ENCODE assay signal across 8 cellular contexts in the genomic region with DNA sequence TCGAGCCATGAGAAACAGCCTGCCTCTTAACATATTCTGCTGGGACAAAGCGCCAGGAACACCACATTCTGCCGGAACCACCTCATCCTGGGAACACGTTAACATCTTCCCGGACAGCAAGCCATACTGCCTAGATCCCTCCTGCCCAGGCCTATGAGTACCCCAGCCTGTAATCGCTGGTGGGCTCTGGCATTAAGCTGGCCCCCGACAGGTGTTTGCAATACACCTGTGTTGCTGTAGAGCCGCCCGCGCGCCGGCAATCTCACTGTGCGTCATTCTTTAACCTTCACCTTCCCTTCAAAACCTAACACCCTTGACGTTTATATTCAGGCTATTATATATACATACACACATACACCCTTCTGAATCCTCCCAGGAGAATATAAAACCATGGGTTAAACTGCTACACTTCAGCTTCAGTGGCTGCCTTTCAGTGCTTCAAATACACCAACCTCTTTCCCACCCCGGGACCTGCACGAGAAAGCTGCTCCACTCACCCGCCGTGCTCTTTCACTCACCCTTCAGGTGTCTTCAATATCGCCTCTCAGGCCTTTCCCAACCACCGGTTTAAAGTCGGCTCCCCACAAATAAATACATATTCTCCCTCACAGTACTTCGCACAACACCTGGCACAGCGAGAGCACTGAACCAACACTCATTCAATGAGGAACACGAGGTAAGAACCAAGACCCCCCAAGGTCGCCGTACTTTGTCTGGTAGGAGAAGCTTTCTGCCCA. TPM values are rescaled to one million over a fixed set of nuclear protein-coding genes. Genes with fewer than 3 reads are reported as not detected.
DNase-seq lines count a peak whose midpoint lies in the region; ATAC-seq and TF ChIP-seq lines count a peak whose summit lies in the region.

No MANE protein-coding gene starts in this region.

- H3K4me1 ChIP-seq in GM23248 (ENCODE audit: insufficient read depth) = peaks cover 8% of the 10 kb centered on the region; the same call in 1 of the 2 replicates
- H3K4me1 ChIP-seq in RWPE2 (ENCODE audit: insufficient read depth, poor library complexity, severe bottlenecking) = peaks cover 3% of the 10 kb centered on the region
- peaks cover 35% of the 10 kb centered on the region for H3K4me1 ChIP-seq in psoas muscle

- peak overlapping the region; percentile 90 for H3K4me2 ChIP-seq in GM23248 (ENCODE audit: unreplicated experiment)

- DNase-seq in GM23248 (peak; percentile 27), RWPE2 (ENCODE audit: low spot score) (peak; percentile 47), fibroblast of pulmonary artery (ENCODE audit: low read depth) (no peak), psoas muscle (no peak), putamen (ENCODE audit: low spot score) (no peak)

- no peak overlapping the region for H3K27ac ChIP-seq in GM23248
- H3K27ac ChIP-seq in RWPE2 (ENCODE audit: poor library complexity, severe bottlenecking) = no peak overlapping the region
- no peak overlapping the region for H3K27ac ChIP-seq in psoas muscle

- TF ChIP-seq CTCF in RWPE2 (IDR thresholded peaks at IDR 0.05; ENCODE audit: poor library complexity, severe bottlenecking) (no peak), fibroblast of pulmonary artery (IDR thresholded peaks at IDR 0.05; ENCODE audit: low read length, missing control alignments) (no peak), psoas muscle (IDR thresholded peaks at IDR 0.05) (no peak)

- H3K27me3 ChIP-seq in GM23248 (replicated peaks; ENCODE audit: insufficient read depth) (no peaks in the 10 kb centered on the region), RWPE2 (ENCODE audit: insufficient read depth, poor library complexity, severe bottlenecking) (no peaks in the 10 kb centered on the region), psoas muscle (ENCODE audit: insufficient read depth in 3 of 3, low read length in 2 of 3) (no peaks in the 10 kb centered on the region)

- in situ Hi-C loops in GM23248 (cut with MboI) = no loop called here

- ATAC-seq in RWPE2 (ENCODE audit: low read depth) = peak; percentile 13; the same call in 2 of the 3 replicates
- ATAC-seq in psoas muscle = no peak
- ATAC-seq in GM19328 (IDR thresholded peaks at IDR 0.05; ENCODE audit: unreplicated experiment) = no peak
- ATAC-seq in GM19467 (IDR thresholded peaks at IDR 0.05; ENCODE audit: unreplicated experiment) = no peak
- ATAC-seq in GM19395 (IDR thresholded peaks at IDR 0.05; ENCODE audit: unreplicated experiment) = no peak

- WGBS in GM23248 (ENCODE audit: low coverage in 1 of 2, low lambda C conversion rate in 2 of 2, missing lambda C conversion rate in 2 of 2), 2 experiments = 45 to 46% methylated on average over 26 of the region's 26 CpGs
- 43 to 46% (median 44%) methylated on average over 26 of the region's 26 CpGs for WGBS in psoas muscle, 3 donors

- H3K9ac ChIP-seq in GM23248 = peak overlapping the region; percentile 90

- no peaks in the 10 kb centered on the region; the same call in 1 of the 2 replicates for H3K36me3 ChIP-seq in GM23248 (ENCODE audit: low read depth)
- 0 out of 2 replicates have a peak, but pooled peaks cover 19% of the 10 kb centered on the region for H3K36me3 ChIP-seq in RWPE2 (ENCODE audit: low read depth)
- H3K36me3 ChIP-seq in psoas muscle (ENCODE audit: insufficient read depth in 1 of 2, low read depth in 1 of 2) = peaks cover 0 to 17% of the 10 kb centered on the region in 2 donors

- no peaks in the 10 kb centered on the region for H3F3A ChIP-seq in GM23248 (ENCODE audit: insufficient read depth)

- H3K79me2 ChIP-seq in GM23248 (ENCODE audit: insufficient read depth) = peaks cover 32% of the 10 kb centered on the region

- H4K20me1 ChIP-seq in GM23248 (ENCODE audit: insufficient read depth) = peaks cover 7% of the 10 kb centered on the region; the same call in 1 of the 2 replicates

- intact Hi-C loops in psoas muscle (cut with DNase I) = no loop called here

- peak overlapping the region; percentile 79 for H2AFZ ChIP-seq in GM23248

- peak overlapping the region; percentile 95 for H3K4me3 ChIP-seq in GM23248
- H3K4me3 ChIP-seq in RWPE2 (ENCODE audit: severe bottlenecking) = peak overlapping the region; percentile 84
- peak overlapping the region; percentile 98 for H3K4me3 ChIP-seq in fibroblast of pulmonary artery (replicated peaks; ENCODE audit: low read depth, low read length)
- H3K4me3 ChIP-seq in psoas muscle = peak overlapping the region; percentile 100

- H3K9me2 ChIP-seq in GM23248 (ENCODE audit: insufficient read depth) = no peaks in the 10 kb centered on the region

- no peaks in the 10 kb centered on the region for H3K9me3 ChIP-seq in GM23248 (ENCODE audit: low read depth)
- H3K9me3 ChIP-seq in RWPE2 (ENCODE audit: severe bottlenecking) = no peaks in the 10 kb centered on the region
- H3K9me3 ChIP-seq in psoas muscle = no peaks in the 10 kb centered on the region

RNA-seq across cellular contexts. Expression of gene ENDOV, which starts 1.0 kb away (rescaled TPM):
- total RNA-seq in GM23248 (2014; rRNA removed; shearing (Covaris generic)) = 25.1 and 50.3 TPM in 2 replicates
- polyA plus RNA-seq in GM23248 (2016; fragmentation: Nextera tagmentation; extraction: Ambion mirVana) (25.7 TPM in 2 replicates), psoas muscle (10 to 100 TPM; 12.2 to 24.3 (median 20.5) TPM)
- 10 to 100 TPM; 12.0 to 23.7 (median 15.1) TPM for total RNA-seq in psoas muscle

Comparison
In these comparisons a context has a peak if more than half of its experiments do, and no peak if none do; other contexts are left out.
1. DNase-seq: peak in GM23248 (single experiment) and RWPE2 (single experiment); none in fibroblast of pulmonary artery (single experiment), psoas muscle (0 of 2) and putamen (single experiment).
2. Peak in every context shown above with its lines, with median percentiles within 50 percentile points of each other: H3K4me3 ChIP-seq.